Comparison of ENCODE assay signal across 8 cellular contexts in the genomic region with DNA sequence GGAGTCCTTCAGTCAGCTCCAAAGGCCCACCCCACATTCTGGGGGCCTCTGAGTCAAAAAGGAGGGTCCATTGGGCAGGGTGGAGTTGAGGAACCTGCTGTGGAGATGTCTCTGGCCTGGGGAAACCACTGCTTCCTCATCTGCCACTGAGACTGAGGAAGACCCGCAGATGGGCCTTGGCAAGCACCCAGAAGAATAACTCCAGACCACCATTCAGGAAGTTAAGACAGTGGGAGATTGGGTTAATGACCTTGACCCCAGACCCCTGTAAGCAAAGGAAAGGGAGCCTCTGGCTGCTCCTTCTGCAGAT. TPM values are rescaled to one million over a fixed set of nuclear protein-coding genes. Genes with fewer than 3 reads are reported as not detected.
A peak's percentile ranks its signal among the peaks of the same experiment; 100 is the strongest.
DNase-seq lines count a peak whose midpoint lies in the region; ATAC-seq and TF ChIP-seq lines count a peak whose summit lies in the region.

No MANE protein-coding gene starts in this region.

- no peaks in the 10 kb centered on the region for H3K27me3 ChIP-seq in CD8-positive, alpha-beta T cell (ENCODE audit: insufficient read depth, low read length)
- H3K27me3 ChIP-seq in naive thymus-derived CD4-positive, alpha-beta T cell (ENCODE audit: control insufficient read depth in 2 of 2, insufficient read depth in 2 of 2, low read length in 2 of 2) = no peaks in the 10 kb centered on the region
- H3K27me3 ChIP-seq in Caco-2 (replicated peaks; ENCODE audit: control insufficient read depth, insufficient read depth, low read length) = no peaks in the 10 kb centered on the region

- no peak for TF ChIP-seq CTCF in CD8-positive, alpha-beta T cell (IDR thresholded peaks at IDR 0.05)
- no peak for TF ChIP-seq CTCF in Caco-2 (IDR thresholded peaks at IDR 0.05; ENCODE audit: insufficient read depth in 1 of 2, low read depth in 1 of 2, low read length in 1 of 2, severe bottlenecking in 1 of 2, unreplicated experiment in 1 of 2)

- no TSS peak for BruUV-seq in Caco-2 (replicated peaks; lab: Mats Ljungman, UMichigan)

- H3K4me1 ChIP-seq in CD8-positive, alpha-beta T cell (ENCODE audit: insufficient read depth, low read length) = peaks cover 6% of the 10 kb centered on the region
- peaks cover 0 to 5% of the 10 kb centered on the region in 2 donors for H3K4me1 ChIP-seq in naive thymus-derived CD4-positive, alpha-beta T cell (ENCODE audit: control insufficient read depth in 2 of 2, insufficient read depth in 2 of 2, low read length in 2 of 2)
- no peaks in the 10 kb centered on the region for H3K4me1 ChIP-seq in Caco-2

- peaks cover 11% of the 10 kb centered on the region for H3K4me1 Mint-ChIP-seq in CD8-positive, alpha-beta T cell (ENCODE audit: low read depth)
- peaks cover 36% of the 10 kb centered on the region for H3K4me1 Mint-ChIP-seq in activated CD4-positive, alpha-beta memory T cell treated with anti-CD3 and anti-CD28 coated beads, Interleukin-2, amount 10 ng/mL, durations not matched to agents 7 days and 5 days
- H3K4me1 Mint-ChIP-seq in naive thymus-derived CD4-positive, alpha-beta T cell = peaks cover 4 to 26% (median 11%) of the 10 kb centered on the region in 7 donors
- H3K4me1 Mint-ChIP-seq in Caco-2 (ENCODE audit: low read depth, unreplicated experiment) = no peaks in the 10 kb centered on the region

- no peak overlapping the region for H3K27ac ChIP-seq in CD8-positive, alpha-beta T cell (ENCODE audit: low read depth, low read length)
- no peak overlapping the region for H3K27ac ChIP-seq in naive thymus-derived CD4-positive, alpha-beta T cell (ENCODE audit: low read depth, low read length)

- no peak overlapping the region for H3K4me3 ChIP-seq in CD8-positive, alpha-beta T cell (ENCODE audit: low read depth, low read length)
- H3K4me3 ChIP-seq in Jurkat, Clone E6-1 (ENCODE audit: low read length) = peak overlapping the region; percentile 58
- no peak overlapping the region for H3K4me3 ChIP-seq in naive thymus-derived CD4-positive, alpha-beta T cell (ENCODE audit: low read length)
- H3K4me3 ChIP-seq in Caco-2 (ENCODE audit: low read depth, low read length) = no peak overlapping the region

- DNase-seq in CD8-positive, alpha-beta T cell = no peak
- DNase-seq in Jurkat, Clone E6-1 (ENCODE audit: low read depth, low spot score) = no peak
- no peak for DNase-seq in activated CD4-positive, alpha-beta memory T cell treated with anti-CD3 and anti-CD28 coated beads, Interleukin-2, amount 10 ng/mL, durations not matched to agents 7 days and 5 days
- no peak for DNase-seq in naive thymus-derived CD4-positive, alpha-beta T cell
- DNase-seq in pons (ENCODE audit: low spot score) (no peak), Caco-2 (no peak)
- DNase-seq in effector CD4-positive, alpha-beta T cell = no peak

- intact Hi-C loops in CD8-positive, alpha-beta T cell (cut with DNase I, micrococcal nuclease) = no loop called here
- intact Hi-C loops in naive thymus-derived CD4-positive, alpha-beta T cell (cut with micrococcal nuclease) = no loop called here
- intact Hi-C loops in Caco-2 (cut with micrococcal nuclease; ENCODE audit: unreplicated experiment) = no loop called here

- H3K4me3 Mint-ChIP-seq in CD8-positive, alpha-beta T cell = peak overlapping the region; percentile 5
- H3K4me3 Mint-ChIP-seq in activated CD4-positive, alpha-beta memory T cell treated with anti-CD3 and anti-CD28 coated beads, Interleukin-2, amount 10 ng/mL, durations not matched to agents 7 days and 5 days = peak overlapping the region; percentile 76
- peak overlapping the region in 7 of 10 donors; percentile 65 to 90 (median 80) for H3K4me3 Mint-ChIP-seq in naive thymus-derived CD4-positive, alpha-beta T cell
- no peak overlapping the region for H3K4me3 Mint-ChIP-seq in Caco-2 (ENCODE audit: unreplicated experiment)

- no peaks in the 10 kb centered on the region for H3K36me3 Mint-ChIP-seq in CD8-positive, alpha-beta T cell
- no peaks in the 10 kb centered on the region for H3K36me3 Mint-ChIP-seq in activated CD4-positive, alpha-beta memory T cell treated with anti-CD3 and anti-CD28 coated beads, Interleukin-2, amount 10 ng/mL, durations not matched to agents 7 days and 5 days (ENCODE audit: low read depth)
- H3K36me3 Mint-ChIP-seq in naive thymus-derived CD4-positive, alpha-beta T cell = no peaks in the 10 kb centered on the region
- no peaks in the 10 kb centered on the region for H3K36me3 Mint-ChIP-seq in Caco-2 (ENCODE audit: insufficient read depth, unreplicated experiment)

- no peaks in the 10 kb centered on the region for H3K9me3 Mint-ChIP-seq in CD8-positive, alpha-beta T cell
- H3K9me3 Mint-ChIP-seq in activated CD4-positive, alpha-beta memory T cell treated with anti-CD3 and anti-CD28 coated beads, Interleukin-2, amount 10 ng/mL, durations not matched to agents 7 days and 5 days = no peaks in the 10 kb centered on the region
- H3K9me3 Mint-ChIP-seq in naive thymus-derived CD4-positive, alpha-beta T cell = no peaks in the 10 kb centered on the region
- H3K9me3 Mint-ChIP-seq in Caco-2 (ENCODE audit: unreplicated experiment) = no peaks in the 10 kb centered on the region

- POLR2A ChIA-PET in CD8-positive, alpha-beta T cell (lab: Charles Lee) = no interaction called here
- POLR2A ChIA-PET in activated CD4-positive, alpha-beta memory T cell treated with anti-CD3 and anti-CD28 coated beads, Interleukin-2, amount 10 ng/mL, durations not matched to agents 7 days and 5 days (lab: Charles Lee) = interaction anchor here (2.6 kb wide), 1 partner anchor 20 kb away, joined by 11 read pairs; a partner anchor contains a TSS
- POLR2A ChIA-PET in naive thymus-derived CD4-positive, alpha-beta T cell (lab: Charles Lee) = no interaction called here
- POLR2A ChIA-PET in Caco-2 (lab: Charles Lee) = interaction anchor here (0.6 kb wide), 1 partner anchor 20 kb away, joined by 4 read pairs; a partner anchor contains a TSS

- no peaks in the 10 kb centered on the region for H3K9me3 ChIP-seq in CD8-positive, alpha-beta T cell (ENCODE audit: low read length)
- no peaks in the 10 kb centered on the region for H3K9me3 ChIP-seq in naive thymus-derived CD4-positive, alpha-beta T cell (ENCODE audit: control insufficient read depth in 2 of 3, low read length in 3 of 3)
- H3K9me3 ChIP-seq in Caco-2 = no peaks in the 10 kb centered on the region

- no peak overlapping the region for H3K27ac Mint-ChIP-seq in CD8-positive, alpha-beta T cell
- no peak overlapping the region for H3K27ac Mint-ChIP-seq in activated CD4-positive, alpha-beta memory T cell treated with anti-CD3 and anti-CD28 coated beads, Interleukin-2, amount 10 ng/mL, durations not matched to agents 7 days and 5 days
- H3K27ac Mint-ChIP-seq in naive thymus-derived CD4-positive, alpha-beta T cell = no peak overlapping the region
- no peak overlapping the region for H3K27ac Mint-ChIP-seq in Caco-2 (ENCODE audit: unreplicated experiment)

- peaks cover 4% of the 10 kb centered on the region for H3K27me3 Mint-ChIP-seq in CD8-positive, alpha-beta T cell (ENCODE audit: low read depth)
- no peaks in the 10 kb centered on the region for H3K27me3 Mint-ChIP-seq in activated CD4-positive, alpha-beta memory T cell treated with anti-CD3 and anti-CD28 coated beads, Interleukin-2, amount 10 ng/mL, durations not matched to agents 7 days and 5 days
- peaks cover 0 to 6% (median 4%) of the 10 kb centered on the region in 5 donors for H3K27me3 Mint-ChIP-seq in naive thymus-derived CD4-positive, alpha-beta T cell
- no peaks in the 10 kb centered on the region for H3K27me3 Mint-ChIP-seq in Caco-2 (ENCODE audit: insufficient read depth, unreplicated experiment)

- ATAC-seq in CD8-positive, alpha-beta T cell = no peak
- ATAC-seq in naive thymus-derived CD4-positive, alpha-beta T cell = peak; percentile 23
- no peak for ATAC-seq in HG02973 (IDR thresholded peaks at IDR 0.05; ENCODE audit: unreplicated experiment)

- CTCF ChIA-PET in CD8-positive, alpha-beta T cell (lab: Charles Lee) = no interaction called here
- CTCF ChIA-PET in activated CD4-positive, alpha-beta memory T cell treated with anti-CD3 and anti-CD28 coated beads, Interleukin-2, amount 10 ng/mL, durations not matched to agents 7 days and 5 days (lab: Charles Lee) = interaction anchor here (0.7 kb wide), 1 partner anchor 125 kb away, joined by 4 read pairs; no protein-coding TSS in a partner anchor
- CTCF ChIA-PET in naive thymus-derived CD4-positive, alpha-beta T cell (lab: Charles Lee) = no interaction called here
- CTCF ChIA-PET in Caco-2 (lab: Charles Lee) = no interaction called here

- no peaks in the 10 kb centered on the region for H3K36me3 ChIP-seq in CD8-positive, alpha-beta T cell (ENCODE audit: insufficient read depth, low read length)
- no peaks in the 10 kb centered on the region for H3K36me3 ChIP-seq in naive thymus-derived CD4-positive, alpha-beta T cell (ENCODE audit: control insufficient read depth in 2 of 3, insufficient read depth in 3 of 3, low read length in 3 of 3)
- no peaks in the 10 kb centered on the region for H3K36me3 ChIP-seq in Caco-2 (ENCODE audit: control insufficient read depth, insufficient read depth, low read length)

RNA-seq across cellular contexts. Expression of a gene that starts 8.1 kb away (rescaled TPM):
- total RNA-seq in CD8-positive, alpha-beta T cell = 10 to 100 TPM; 23.4 to 26.2 TPM
- 193 TPM for polyA plus RNA-seq in Jurkat, Clone E6-1 (2012; ENCODE audit: insufficient read depth, insufficient read length)
- 10 to 100 TPM; 73.2 to 74.0 TPM for total RNA-seq in activated CD4-positive, alpha-beta memory T cell treated with anti-CD3 and anti-CD28 coated beads, Interleukin-2, amount 10 ng/mL, durations not matched to agents 7 days and 5 days
- total RNA-seq in naive thymus-derived CD4-positive, alpha-beta T cell = 100 to 1,000 TPM in 1 of 5 experiments, 10 to 100 TPM in 4; 23.9 to 116 (median 38.6) TPM
- 100 to 1,000 TPM; 120 to 129 TPM for polyA plus RNA-seq in naive thymus-derived CD4-positive, alpha-beta T cell
- total RNA-seq in Caco-2 (2022) = 129 and 137 TPM in 2 replicates

RNA-seq across cellular contexts. Expression of a gene that starts 19.6 kb away (rescaled TPM):
- 1 to 10 TPM in 1 of 2 experiments, under 1 TPM in 1; 0.81 to 1.5 TPM for total RNA-seq in CD8-positive, alpha-beta T cell
- 1.00 TPM for polyA plus RNA-seq in Jurkat, Clone E6-1 (2012; ENCODE audit: insufficient read depth, insufficient read length)
- total RNA-seq in activated CD4-positive, alpha-beta memory T cell treated with anti-CD3 and anti-CD28 coated beads, Interleukin-2, amount 10 ng/mL, durations not matched to agents 7 days and 5 days = 1 to 10 TPM; 1.1 to 1.3 TPM
- total RNA-seq in naive thymus-derived CD4-positive, alpha-beta T cell = 1 to 10 TPM; 1.4 to 2.4 (median 1.6) TPM
- under 1 TPM; 0.26 to 0.62 TPM for polyA plus RNA-seq in naive thymus-derived CD4-positive, alpha-beta T cell
- 0.88 and 0.95 TPM in 2 replicates for total RNA-seq in Caco-2 (2022)

RNA-seq across cellular contexts. Expression of a gene that starts 19.8 kb away (rescaled TPM):
- total RNA-seq in CD8-positive, alpha-beta T cell = 10 to 100 TPM; 23.7 to 25.3 TPM
- polyA plus RNA-seq in Jurkat, Clone E6-1 (2012; ENCODE audit: insufficient read depth, insufficient read length) = 158 TPM
- total RNA-seq in activated CD4-positive, alpha-beta memory T cell treated with anti-CD3 and anti-CD28 coated beads, Interleukin-2, amount 10 ng/mL, durations not matched to agents 7 days and 5 days = 100 to 1,000 TPM; 130 to 132 TPM
- total RNA-seq in naive thymus-derived CD4-positive, alpha-beta T cell = 100 to 1,000 TPM in 1 of 5 experiments, 10 to 100 TPM in 4; 53.0 to 108 (median 67.7) TPM
- polyA plus RNA-seq in naive thymus-derived CD4-positive, alpha-beta T cell = 10 to 100 TPM; 55.1 to 84.9 TPM
- total RNA-seq in Caco-2 (2022) = 92.4 and 102 TPM in 2 replicates

Comparison
In these comparisons a context has a peak if more than half of its experiments do, and no peak if none do; other contexts are left out.
1. POLR2A ChIA-PET loops: an anchor here in activated CD4-positive, alpha-beta memory T cell treated with anti-CD3 and anti-CD28 coated beads, Interleukin-2, amount 10 ng/mL, durations not matched to agents 7 days and 5 days (2.6 kb wide) and Caco-2 (0.6 kb wide); none called in CD8-positive, alpha-beta T cell and naive thymus-derived CD4-positive, alpha-beta T cell.